ENCODE assay signal across 1 cellular context in genomic region chr3:9770276-9770812, GRCh38.
TF ChIP-seq lines count a peak whose summit lies in the region.

No MANE protein-coding gene starts in this region.

TF ChIP-seq in K562, 482 proteins besides CTCF, POLR2A, EP300 and RAD21:
- no peak for TF ChIP-seq ETS2 (tag; IDR thresholded peaks at IDR 0.05; ENCODE audit: borderline replicate concordance, poor library complexity, severe bottlenecking)
- no peak for TF ChIP-seq MIER1 (IDR thresholded peaks at IDR 0.05; ENCODE audit: low read depth)
- TF ChIP-seq CHD4 (IDR thresholded peaks at IDR 0.05; ENCODE audit: insufficient read depth, insufficient replicate concordance, low read depth, low read length, poor library complexity, severe bottlenecking), result peak; percentile 87
- peak; percentile 86 for TF ChIP-seq USF1 (CRISPR knock-in tag; IDR thresholded peaks at IDR 0.05)
- peak; percentile 25; the same call in 1 of the 2 replicates for TF ChIP-seq PHF21A (IDR thresholded peaks at IDR 0.05; ENCODE audit: borderline replicate concordance, low read depth)
- no peak for TF ChIP-seq SUPT5H (IDR thresholded peaks at IDR 0.05)
- TF ChIP-seq USF2 (CRISPR knock-in tag; IDR thresholded peaks at IDR 0.05), result peak; percentile 72
- no peak for TF ChIP-seq U2AF2 (optimal IDR thresholded peaks at IDR 0.05; ENCODE audit: low read depth, low read length)
- no peak for TF ChIP-seq TAF9B (IDR thresholded peaks at IDR 0.05; ENCODE audit: partially characterized antibody)
- no peak for TF ChIP-seq ZNF717 (CRISPR knock-in tag; IDR thresholded peaks at IDR 0.05)
- TF ChIP-seq ZNF766 (CRISPR knock-in tag; conservative IDR thresholded peaks at IDR 0.05), result no peak
- TF ChIP-seq HNRNPLL (IDR thresholded peaks at IDR 0.05; ENCODE audit: low read depth, low read length, poor library complexity, severe bottlenecking), result no peak
- TF ChIP-seq TRIM24 (IDR thresholded peaks at IDR 0.05), result no peak
- TF ChIP-seq SMAD3 (CRISPR knock-in tag; conservative IDR thresholded peaks at IDR 0.05), result no peak
- peak; percentile 92 for TF ChIP-seq RAD51 (IDR thresholded peaks at IDR 0.05; ENCODE audit: borderline replicate concordance, low read depth)
- TF ChIP-seq CBFA2T2 (conservative IDR thresholded peaks at IDR 0.05), result peak; percentile 69
- no peak for TF ChIP-seq GTF2E2 (tag; IDR thresholded peaks at IDR 0.05)
- TF ChIP-seq PCBP1 (IDR thresholded peaks at IDR 0.05; ENCODE audit: low read depth, low read length, poor library complexity, severe bottlenecking), result peak; percentile 17
- TF ChIP-seq ZNF639 (CRISPR knock-in tag; conservative IDR thresholded peaks at IDR 0.05 in 1 of 2, IDR thresholded peaks at IDR 0.05 in 1 of 2), result no peak
- TF ChIP-seq ETS1 (conservative IDR thresholded peaks at IDR 0.05; ENCODE audit: control insufficient read depth, low read depth, low read length), result no peak
- TF ChIP-seq SIN3B (IDR thresholded peaks at IDR 0.05; ENCODE audit: low read depth), result no peak
- no peak for TF ChIP-seq TAF1 (IDR thresholded peaks at IDR 0.05; ENCODE audit: control insufficient read depth, extremely low read depth, insufficient read depth, low read length, severe bottlenecking)
- TF ChIP-seq RBM34 (IDR thresholded peaks at IDR 0.05; ENCODE audit: borderline replicate concordance, insufficient read depth, low read length), result no peak
- TF ChIP-seq ZNF197 (CRISPR knock-in tag; IDR thresholded peaks at IDR 0.05; ENCODE audit: low read depth), result no peak
- no peak for TF ChIP-seq NR2F6 (CRISPR knock-in tag; IDR thresholded peaks at IDR 0.05)
- peak; percentile 19 to 57; a peak in 2 of 4 replicates for TF ChIP-seq KDM1A (IDR thresholded peaks at IDR 0.05)
- no peak for TF ChIP-seq KDM4B (IDR thresholded peaks at IDR 0.05; ENCODE audit: borderline replicate concordance in 2 of 2, low read depth in 1 of 2)
- TF ChIP-seq MAZ (CRISPR knock-in tag; conservative IDR thresholded peaks at IDR 0.05 in 1 of 2, IDR thresholded peaks at IDR 0.05 in 1 of 2), result no peak
- no peak for TF ChIP-seq ZNF785 (CRISPR knock-in tag; IDR thresholded peaks at IDR 0.05)
- TF ChIP-seq TOE1 (IDR thresholded peaks at IDR 0.05; ENCODE audit: borderline replicate concordance), result peak; percentile 91
- TF ChIP-seq TOE1 (CRISPR knock-in tag; IDR thresholded peaks at IDR 0.05; ENCODE audit: borderline replicate concordance, low read depth), result no peak
- no peak for TF ChIP-seq DPF2 (IDR thresholded peaks at IDR 0.05)
- 0 out of 2 replicates have a peak, but pooled peaks have one; percentile 23 for TF ChIP-seq HDGF (IDR thresholded peaks at IDR 0.05)
- peak; percentile 74; the same call in 1 of the 2 replicates for TF ChIP-seq ADNP (tag; IDR thresholded peaks at IDR 0.05)
- peak; percentile 44 for TF ChIP-seq NFIC (IDR thresholded peaks at IDR 0.05)
- no peak for TF ChIP-seq EGR1 (conservative IDR thresholded peaks at IDR 0.05)
- TF ChIP-seq HDAC1 (IDR thresholded peaks at IDR 0.05), result no peak
- no peak for TF ChIP-seq FOXK2 (conservative IDR thresholded peaks at IDR 0.05 in 1 of 2, IDR thresholded peaks at IDR 0.05 in 1 of 2; ENCODE audit: low read depth in 2 of 2)
- no peak for TF ChIP-seq ZNF274 (IDR thresholded peaks at IDR 0.05; ENCODE audit: borderline replicate concordance, low read depth, low read length)
- TF ChIP-seq HDAC2 (IDR thresholded peaks at IDR 0.05), result peak; percentile 29; the same call in 1 of the 2 replicates
- TF ChIP-seq TFE3 (CRISPR knock-in tag; IDR thresholded peaks at IDR 0.05), result peak; percentile 93
- peak; percentile 58 for TF ChIP-seq BHLHE40 (IDR thresholded peaks at IDR 0.05; ENCODE audit: low read length)
- TF ChIP-seq BCOR (IDR thresholded peaks at IDR 0.05), result peak; percentile 80; the same call in 1 of the 2 replicates
